ENCODE assay signal across 1 cellular context in the genomic region with DNA sequence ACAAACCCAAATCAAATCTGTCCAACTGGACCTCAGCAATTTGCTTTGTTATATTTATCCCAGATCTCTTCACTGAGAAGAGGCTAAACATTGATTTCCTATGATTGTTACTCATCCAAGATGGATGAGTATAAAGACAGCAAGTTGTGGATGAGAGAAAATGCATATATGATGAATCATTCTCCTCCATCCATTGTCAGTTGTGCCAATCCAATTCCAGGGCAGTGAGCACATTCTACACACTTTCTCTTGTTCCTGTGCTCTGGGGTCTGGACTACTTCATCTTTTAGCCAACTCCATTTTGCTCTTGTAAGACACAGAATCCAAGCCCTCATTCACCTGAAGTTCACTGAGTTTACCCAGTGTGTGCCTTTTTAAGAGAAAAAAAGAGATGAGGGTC.
TF ChIP-seq lines count a peak whose summit lies in the region.

No MANE protein-coding gene starts in this region.

TF ChIP-seq in SK-N-SH treated with all-trans-retinoic acid at 6 μM for 48 hours, 23 proteins besides CTCF, POLR2A, EP300 and RAD21 (continued from another document):
- TF ChIP-seq, protein P1, sequence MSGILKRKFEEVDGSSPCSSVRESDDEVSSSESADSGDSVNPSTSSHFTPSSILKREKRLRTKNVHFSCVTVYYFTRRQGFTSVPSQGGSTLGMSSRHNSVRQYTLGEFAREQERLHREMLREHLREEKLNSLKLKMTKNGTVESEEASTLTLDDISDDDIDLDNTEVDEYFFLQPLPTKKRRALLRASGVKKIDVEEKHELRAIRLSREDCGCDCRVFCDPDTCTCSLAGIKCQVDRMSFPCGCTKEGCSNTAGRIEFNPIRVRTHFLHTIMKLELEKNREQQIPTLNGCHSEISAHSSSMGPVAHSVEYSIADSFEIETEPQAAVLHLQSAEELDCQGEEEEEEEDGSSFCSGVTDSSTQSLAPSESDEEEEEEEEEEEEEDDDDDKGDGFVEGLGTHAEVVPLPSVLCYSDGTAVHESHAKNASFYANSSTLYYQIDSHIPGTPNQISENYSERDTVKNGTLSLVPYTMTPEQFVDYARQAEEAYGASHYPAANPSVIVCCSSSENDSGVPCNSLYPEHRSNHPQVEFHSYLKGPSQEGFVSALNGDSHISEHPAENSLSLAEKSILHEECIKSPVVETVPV (CRISPR knock-in tag; IDR thresholded peaks at IDR 0.05), result no peak
- TF ChIP-seq CSDC2 (CRISPR knock-in tag; IDR thresholded peaks at IDR 0.05) (no peak), GLIS3 (CRISPR knock-in tag; IDR thresholded peaks at IDR 0.05) (no peak)
- TF ChIP-seq, protein P2, sequence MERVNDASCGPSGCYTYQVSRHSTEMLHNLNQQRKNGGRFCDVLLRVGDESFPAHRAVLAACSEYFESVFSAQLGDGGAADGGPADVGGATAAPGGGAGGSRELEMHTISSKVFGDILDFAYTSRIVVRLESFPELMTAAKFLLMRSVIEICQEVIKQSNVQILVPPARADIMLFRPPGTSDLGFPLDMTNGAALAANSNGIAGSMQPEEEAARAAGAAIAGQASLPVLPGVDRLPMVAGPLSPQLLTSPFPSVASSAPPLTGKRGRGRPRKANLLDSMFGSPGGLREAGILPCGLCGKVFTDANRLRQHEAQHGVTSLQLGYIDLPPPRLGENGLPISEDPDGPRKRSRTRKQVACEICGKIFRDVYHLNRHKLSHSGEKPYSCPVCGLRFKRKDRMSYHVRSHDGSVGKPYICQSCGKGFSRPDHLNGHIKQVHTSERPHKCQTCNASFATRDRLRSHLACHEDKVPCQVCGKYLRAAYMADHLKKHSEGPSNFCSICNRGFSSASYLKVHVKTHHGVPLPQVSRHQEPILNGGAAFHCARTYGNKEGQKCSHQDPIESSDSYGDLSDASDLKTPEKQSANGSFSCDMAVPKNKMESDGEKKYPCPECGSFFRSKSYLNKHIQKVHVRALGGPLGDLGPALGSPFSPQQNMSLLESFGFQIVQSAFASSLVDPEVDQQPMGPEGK (CRISPR knock-in tag; IDR thresholded peaks at IDR 0.05; ENCODE audit: borderline replicate concordance), result no peak
- TF ChIP-seq, protein P3, sequence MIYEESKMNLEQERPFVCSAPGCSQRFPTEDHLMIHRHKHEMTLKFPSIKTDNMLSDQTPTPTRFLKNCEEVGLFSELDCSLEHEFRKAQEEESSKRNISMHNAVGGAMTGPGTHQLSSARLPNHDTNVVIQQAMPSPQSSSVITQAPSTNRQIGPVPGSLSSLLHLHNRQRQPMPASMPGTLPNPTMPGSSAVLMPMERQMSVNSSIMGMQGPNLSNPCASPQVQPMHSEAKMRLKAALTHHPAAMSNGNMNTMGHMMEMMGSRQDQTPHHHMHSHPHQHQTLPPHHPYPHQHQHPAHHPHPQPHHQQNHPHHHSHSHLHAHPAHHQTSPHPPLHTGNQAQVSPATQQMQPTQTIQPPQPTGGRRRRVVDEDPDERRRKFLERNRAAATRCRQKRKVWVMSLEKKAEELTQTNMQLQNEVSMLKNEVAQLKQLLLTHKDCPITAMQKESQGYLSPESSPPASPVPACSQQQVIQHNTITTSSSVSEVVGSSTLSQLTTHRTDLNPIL (CRISPR knock-in tag; IDR thresholded peaks at IDR 0.05; ENCODE audit: low read depth), result no peak
- TF ChIP-seq, protein P4, sequence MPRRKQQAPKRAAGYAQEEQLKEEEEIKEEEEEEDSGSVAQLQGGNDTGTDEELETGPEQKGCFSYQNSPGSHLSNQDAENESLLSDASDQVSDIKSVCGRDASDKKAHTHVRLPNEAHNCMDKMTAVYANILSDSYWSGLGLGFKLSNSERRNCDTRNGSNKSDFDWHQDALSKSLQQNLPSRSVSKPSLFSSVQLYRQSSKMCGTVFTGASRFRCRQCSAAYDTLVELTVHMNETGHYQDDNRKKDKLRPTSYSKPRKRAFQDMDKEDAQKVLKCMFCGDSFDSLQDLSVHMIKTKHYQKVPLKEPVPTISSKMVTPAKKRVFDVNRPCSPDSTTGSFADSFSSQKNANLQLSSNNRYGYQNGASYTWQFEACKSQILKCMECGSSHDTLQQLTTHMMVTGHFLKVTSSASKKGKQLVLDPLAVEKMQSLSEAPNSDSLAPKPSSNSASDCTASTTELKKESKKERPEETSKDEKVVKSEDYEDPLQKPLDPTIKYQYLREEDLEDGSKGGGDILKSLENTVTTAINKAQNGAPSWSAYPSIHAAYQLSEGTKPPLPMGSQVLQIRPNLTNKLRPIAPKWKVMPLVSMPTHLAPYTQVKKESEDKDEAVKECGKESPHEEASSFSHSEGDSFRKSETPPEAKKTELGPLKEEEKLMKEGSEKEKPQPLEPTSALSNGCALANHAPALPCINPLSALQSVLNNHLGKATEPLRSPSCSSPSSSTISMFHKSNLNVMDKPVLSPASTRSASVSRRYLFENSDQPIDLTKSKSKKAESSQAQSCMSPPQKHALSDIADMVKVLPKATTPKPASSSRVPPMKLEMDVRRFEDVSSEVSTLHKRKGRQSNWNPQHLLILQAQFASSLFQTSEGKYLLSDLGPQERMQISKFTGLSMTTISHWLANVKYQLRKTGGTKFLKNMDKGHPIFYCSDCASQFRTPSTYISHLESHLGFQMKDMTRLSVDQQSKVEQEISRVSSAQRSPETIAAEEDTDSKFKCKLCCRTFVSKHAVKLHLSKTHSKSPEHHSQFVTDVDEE (CRISPR knock-in tag; IDR thresholded peaks at IDR 0.05), result no peak
